9 cellular contexts compared by ENCODE assay signal in the genomic region with DNA sequence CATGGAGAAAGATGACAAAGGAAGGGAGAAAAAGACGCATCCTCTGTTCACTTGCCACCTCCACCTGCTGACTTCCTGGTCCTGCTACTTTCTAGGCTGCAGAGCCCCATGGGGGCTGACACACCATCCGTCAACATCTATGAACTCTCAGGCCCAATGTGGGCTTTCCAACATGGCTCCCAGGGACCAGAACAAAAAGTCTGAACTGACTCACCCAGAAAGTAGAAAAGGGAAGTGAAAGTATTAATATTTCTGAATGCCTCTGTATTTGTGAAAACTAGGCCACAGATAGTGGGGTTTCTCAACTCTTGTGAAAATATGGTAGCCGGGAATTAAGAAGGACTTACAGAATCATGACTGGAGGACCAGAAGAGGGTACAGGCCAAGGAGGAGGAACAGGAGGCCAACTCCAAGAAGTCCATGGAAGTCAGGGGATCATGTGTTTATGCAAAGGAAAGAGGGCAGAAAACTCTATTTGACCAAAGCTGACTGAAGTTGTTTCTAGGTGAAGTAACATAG.
DNase-seq lines count a peak whose midpoint lies in the region; ATAC-seq and TF ChIP-seq lines count a peak whose summit lies in the region.
"Had no signal": no experiment of that assay in that cellular context is flagged by ENCODE, and none has a peak within 500 bp of the region (broad histone marks: within the 10 kb centered on the region; RNA-seq: fewer than 3 reads in every experiment).

No MANE protein-coding gene starts in this region.

- H3K4me2 ChIP-seq in SU-DHL-6 (ENCODE audit: low read depth, low read length, poor library complexity, severe bottlenecking) (peak overlapping the region; percentile 50), hepatocyte (no peak overlapping the region)

- DNase-seq in stimulated activated naive CD4-positive, alpha-beta T cell treated with Interleukin-2 at 50 U/mL for 16 hours (lab: John Stamatoyannopoulos, UW), result peak; percentile 25
- DNase-seq in stimulated activated naive CD4-positive, alpha-beta T cell (lab: John Stamatoyannopoulos, UW), result no peak
- DNase-seq in ACHN (no peak), RKO (ENCODE audit: low spot score) (no peak), hepatocyte (ENCODE audit: low spot score) (no peak), right atrium auricular region (ENCODE audit: low spot score) (no peak)
- DNase-seq: NCI-H1694 had no signal

- H3K4me3 ChIP-seq in SU-DHL-6 (ENCODE audit: insufficient read depth, low read length, poor library complexity, severe bottlenecking) (peak overlapping the region; percentile 24), hepatocyte (no peak overlapping the region), right atrium auricular region (no peak overlapping the region)

- H2AFZ ChIP-seq in SU-DHL-6 (ENCODE audit: low read depth, low read length, severe bottlenecking), result peak overlapping the region; percentile 8
- no peak overlapping the region for H2AFZ ChIP-seq in hepatocyte

- 0 out of 2 replicates have a peak, but pooled peaks cover 4% of the 10 kb centered on the region for H3K36me3 ChIP-seq in SU-DHL-6 (ENCODE audit: low read length)
- no peaks in the 10 kb centered on the region for H3K36me3 ChIP-seq in hepatocyte (replicated peaks; ENCODE audit: insufficient read depth, low read depth)
- no peaks in the 10 kb centered on the region for H3K36me3 ChIP-seq in right atrium auricular region

- no peaks in the 10 kb centered on the region for H3K9me3 ChIP-seq in SU-DHL-6 (ENCODE audit: insufficient read depth, low read length)
- H3K9me3 ChIP-seq in hepatocyte (ENCODE audit: low read depth), result no peaks in the 10 kb centered on the region
- H3K9me3 ChIP-seq in right atrium auricular region, result no peaks in the 10 kb centered on the region

- peaks cover 57% of the 10 kb centered on the region for H3F3A ChIP-seq in SU-DHL-6 (ENCODE audit: insufficient read depth)

- H3K79me2 ChIP-seq in SU-DHL-6 (ENCODE audit: insufficient read depth, low read length) (peaks cover 5% of the 10 kb centered on the region; the same call in 1 of the 2 replicates), hepatocyte (no peaks in the 10 kb centered on the region)

- H3K9ac ChIP-seq in SU-DHL-6 (ENCODE audit: low read length), result no peak overlapping the region; the same call in 1 of the 2 replicates

- TF ChIP-seq CTCF in SU-DHL-6 (IDR thresholded peaks at IDR 0.05; ENCODE audit: insufficient read depth, low read length, poor library complexity, severe bottlenecking) (no peak), hepatocyte (IDR thresholded peaks at IDR 0.05; ENCODE audit: poor library complexity) (no peak), right atrium auricular region (IDR thresholded peaks at IDR 0.05) (no peak)

- 93% methylated on average over 3 of the region's 3 CpGs for whole genome bisulfite sequencing in hepatocyte (ENCODE audit: low lambda C conversion rate, missing lambda C conversion rate)

- ATAC-seq in HG02970 (IDR thresholded peaks at IDR 0.05; ENCODE audit: low FRiP score, unreplicated experiment), result peak; percentile 81

- H3K9me2 ChIP-seq in SU-DHL-6 (replicated peaks; ENCODE audit: insufficient read depth, low read length), result no peaks in the 10 kb centered on the region
- no peaks in the 10 kb centered on the region for H3K9me2 ChIP-seq in hepatocyte (replicated peaks; ENCODE audit: insufficient read depth)

- H3K27me3 ChIP-seq in SU-DHL-6 (ENCODE audit: low read length), result no peaks in the 10 kb centered on the region
- no peaks in the 10 kb centered on the region for H3K27me3 ChIP-seq in hepatocyte
- H3K27me3 ChIP-seq in right atrium auricular region, result no peaks in the 10 kb centered on the region

- H4K20me1 ChIP-seq in SU-DHL-6 (ENCODE audit: low read depth, low read length) (no peaks in the 10 kb centered on the region), hepatocyte (ENCODE audit: insufficient read depth, poor library complexity, severe bottlenecking) (no peaks in the 10 kb centered on the region)

- peak overlapping the region; percentile 99 for H3K27ac ChIP-seq in SU-DHL-6 (ENCODE audit: low read depth, low read length)
- no peak overlapping the region for H3K27ac ChIP-seq in hepatocyte
- no peak overlapping the region for H3K27ac ChIP-seq in right atrium auricular region

- in situ Hi-C loops in ACHN (cut with HindIII; ENCODE audit: low pct_ligation_motif_present, low pct_unique_long_range_greater_than_20kb, low sequenced_read_pairs), result no loop called here

- H3K4me1 ChIP-seq in hepatocyte (ENCODE audit: insufficient read depth), result no peaks in the 10 kb centered on the region
- no peaks in the 10 kb centered on the region for H3K4me1 ChIP-seq in right atrium auricular region
